8 cellular contexts compared by ENCODE assay signal in genomic region chr9:214488-215448, GRCh38. TPM values are rescaled to one million over a fixed set of nuclear protein-coding genes. Genes with fewer than 3 reads are reported as not detected.
DNase-seq lines count a peak whose midpoint lies in the region; ATAC-seq and TF ChIP-seq lines count a peak whose summit lies in the region.

DOCK8 (plus strand) TSS chr9:214865; CDS start chr9:214977, 112 bp downstream.

- peak within 1 kb of the TSS; percentile 83 for H3K4me2 ChIP-seq in MM.1S (ENCODE audit: low read depth, low read length)

- no peaks in the 10 kb centered on the region for H3K9me3 Mint-ChIP-seq in activated CD4-positive, alpha-beta T cell treated with anti-CD3 and anti-CD28 coated beads for 36 hours (ENCODE audit: low read depth)

- peak within 1 kb of the TSS; percentile 73 for H3K4me3 ChIP-seq in MM.1S (ENCODE audit: low read length)
- peak within 1 kb of the TSS; percentile 7 to 64 (median 43) for H3K4me3 ChIP-seq in dorsolateral prefrontal cortex

- peak within 1 kb of the TSS; percentile 21 for H3K27ac Mint-ChIP-seq in activated CD4-positive, alpha-beta T cell treated with anti-CD3 and anti-CD28 coated beads for 36 hours

- H2AFZ ChIP-seq in MM.1S (ENCODE audit: low read length): peak within 1 kb of the TSS; percentile 72

- H3K27me3 ChIP-seq in MM.1S (replicated peaks; ENCODE audit: insufficient read depth, low read length): peaks cover 16% of the 10 kb centered on the region; the same call in 1 of the 2 replicates
- peaks cover 0 to 68% (median 40%) of the 10 kb centered on the region in 45 donors for H3K27me3 ChIP-seq in dorsolateral prefrontal cortex

- peak within 1 kb of the TSS; percentile 43; the same call in 1 of the 2 replicates for H3K9ac ChIP-seq in MM.1S (ENCODE audit: low read length)

- H3K4me3 Mint-ChIP-seq in activated CD4-positive, alpha-beta T cell treated with anti-CD3 and anti-CD28 coated beads for 36 hours: peak within 1 kb of the TSS; percentile 72

- intact Hi-C loops in activated CD4-positive, alpha-beta T cell treated with anti-CD3 and anti-CD28 coated beads for 36 hours (cut with DNase I, micrococcal nuclease): loop anchor here (1.0 to 5.0 kb wide), 4 partner anchors 58 to 92 kb away; no protein-coding TSS in a partner anchor
- intact Hi-C loops in dorsolateral prefrontal cortex (cut with DNase I): no loop called here

- no peaks in the 10 kb centered on the region; the same call in 1 of the 2 replicates for H3F3A ChIP-seq in MM.1S (ENCODE audit: insufficient read depth, low read length)

- DNase-seq in GM10248 (ENCODE audit: extremely low spot score) (peak; percentile 82), MM.1S (peak; percentile 69), dorsolateral prefrontal cortex (peak in 1 of 10 donors; percentile 52), mesenteric fat pad (ENCODE audit: low spot score) (peak; percentile 93), putamen (ENCODE audit: low spot score) (no peak)
- DNase-seq in activated CD4-positive, alpha-beta T cell treated with anti-CD3 and anti-CD28 coated beads for 36 hours: peak; percentile 75
- DNase-seq in stimulated activated CD8-positive, alpha-beta memory T cell treated with anti-CD3 and anti-CD28 coated beads, Interleukin-4, amount 100 ng/mL, for 24 hours (ENCODE audit: low read depth): peak; percentile 33

- H3K9me3 ChIP-seq in MM.1S (replicated peaks; ENCODE audit: insufficient read depth, low read length): no peaks in the 10 kb centered on the region

- peaks cover 13% of the 10 kb centered on the region for H3K27me3 Mint-ChIP-seq in activated CD4-positive, alpha-beta T cell treated with anti-CD3 and anti-CD28 coated beads for 36 hours

- H3K4me1 Mint-ChIP-seq in activated CD4-positive, alpha-beta T cell treated with anti-CD3 and anti-CD28 coated beads for 36 hours: peaks cover 4% of the 10 kb centered on the region

- CTCF ChIA-PET in GM10248 (lab: Yijun Ruan, JAX): interaction anchor here (0.8 to 3.1 kb wide), 19 partner anchors 9 to 248 kb away, joined by 3 to 24 read pairs (median 5); no protein-coding TSS in a partner anchor
- CTCF ChIA-PET in activated CD4-positive, alpha-beta T cell treated with anti-CD3 and anti-CD28 coated beads for 36 hours (lab: Charles Lee): interaction anchor here (0.8 to 2.2 kb wide), 12 partner anchors 9 to 104 kb away, joined by 3 to 14 read pairs (median 4); no protein-coding TSS in a partner anchor

- POLR2A ChIA-PET in GM10248 (lab: Yijun Ruan, JAX): interaction anchor here (0.5 kb wide), 1 partner anchor 28 kb away, joined by 3 read pairs; no protein-coding TSS in a partner anchor
- POLR2A ChIA-PET in activated CD4-positive, alpha-beta T cell treated with anti-CD3 and anti-CD28 coated beads for 36 hours (lab: Charles Lee): interaction anchor here (1.0 kb wide), 1 partner anchor 67 kb away, joined by 3 read pairs; no protein-coding TSS in a partner anchor

- TF ChIP-seq CTCF in GM10248 (IDR thresholded peaks at IDR 0.05; ENCODE audit: control extremely low read depth, extremely low read depth, low read depth, missing control alignments) (peak; percentile 72), MM.1S (IDR thresholded peaks at IDR 0.05; ENCODE audit: low read length) (peak; percentile 54), dorsolateral prefrontal cortex (IDR thresholded peaks at IDR 0.05 in 54 of 56, conservative IDR thresholded peaks at IDR 0.05 in 2 of 56; ENCODE audit: low read depth in 1 of 56, partially characterized antibody in 56 of 56) (peak in 6 of 56 donors; percentile 6 to 24 (median 14))

- peaks cover 4% of the 10 kb centered on the region; the same call in 1 of the 2 replicates for H3K4me1 ChIP-seq in MM.1S (ENCODE audit: low read length)

- H3K9me2 ChIP-seq in MM.1S (replicated peaks; ENCODE audit: insufficient read depth, low read length): no peaks in the 10 kb centered on the region

- no peaks in the 10 kb centered on the region for H3K36me3 Mint-ChIP-seq in activated CD4-positive, alpha-beta T cell treated with anti-CD3 and anti-CD28 coated beads for 36 hours (ENCODE audit: low read depth)

- ATAC-seq in GM21825 (IDR thresholded peaks at IDR 0.05; ENCODE audit: unreplicated experiment): peak; percentile 90
- ATAC-seq in activated CD4-positive, alpha-beta T cell treated with anti-CD3 and anti-CD28 coated beads for 36 hours: peak; percentile 84

- H3K27ac ChIP-seq in MM.1S (ENCODE audit: low read length) (no peak within 1 kb of the TSS), dorsolateral prefrontal cortex (peak within 1 kb of the TSS in 51 of 59 donors; percentile 18 to 85 (median 65))

- H3K79me2 ChIP-seq in MM.1S (ENCODE audit: low read length): no peaks in the 10 kb centered on the region

- no peaks in the 10 kb centered on the region for H3K36me3 ChIP-seq in MM.1S (replicated peaks; ENCODE audit: insufficient read depth, low read length)

- no peaks in the 10 kb centered on the region for H4K20me1 ChIP-seq in MM.1S (ENCODE audit: insufficient read depth, low read length)

RNA-seq across cellular contexts. Expression of gene DOCK8, which starts in this region (rescaled TPM):
- total RNA-seq in activated CD4-positive, alpha-beta T cell treated with anti-CD3 and anti-CD28 coated beads for 36 hours: 100 to 1,000 TPM; 100 to 125 TPM
- total RNA-seq in dorsolateral prefrontal cortex (10 to 100 TPM in 75 of 120 experiments, 1 to 10 TPM in 45; 3.6 to 30.9 (median 11.6) TPM), mesenteric fat pad (31.0 TPM)

Comparison
In these comparisons a context has a peak if more than half of its experiments do, and no peak if none do; other contexts are left out.
1. intact Hi-C loops: an anchor here in activated CD4-positive, alpha-beta T cell treated with anti-CD3 and anti-CD28 coated beads for 36 hours (1.0 to 5.0 kb wide); none called in dorsolateral prefrontal cortex.